Comparison of ENCODE assay signal across 15 cellular contexts in genomic region chr3:120214161-120214560, GRCh38.
DNase-seq lines count a peak whose midpoint lies in the region; ATAC-seq, FAIRE-seq and TF ChIP-seq lines count a peak whose summit lies in the region.
"Had no signal": no experiment of that assay in that cellular context is flagged by ENCODE, and none has a peak within 500 bp of the region (broad histone marks: within the 10 kb centered on the region; RNA-seq: fewer than 3 reads in every experiment).

No MANE protein-coding gene starts in this region.

- WGBS in A549 (ENCODE audit: missing lambda C conversion rate): 67% methylated on average over 4 of the region's 4 CpGs
- 69 to 72% methylated on average over 4 of the region's 4 CpGs for WGBS in thyroid gland, 2 donors

- TF ChIP-seq CTCF in A549 (IDR thresholded peaks at IDR 0.05) (no peak), foreskin keratinocyte (conservative IDR thresholded peaks at IDR 0.05) (no peak), thyroid gland (IDR thresholded peaks at IDR 0.05) (no peak)

- H3K36me3 ChIP-seq in SJCRH30 (no peaks in the 10 kb centered on the region), thyroid gland (no peaks in the 10 kb centered on the region)
- H3K36me3 ChIP-seq: right atrium auricular region had no signal

- no peak for TF ChIP-seq RAD21 in A549 (conservative IDR thresholded peaks at IDR 0.05 in 1 of 2, IDR thresholded peaks at IDR 0.05 in 1 of 2)

- no peak for FAIRE-seq in A549 (lab: Jason Lieb, UNC)
- peak; percentile 72 for FAIRE-seq in H54 (lab: Jason Lieb, UNC)
- FAIRE-seq: D721Med had no signal

- H3K4me2 ChIP-seq in A549: 0 out of 3 replicates have a peak overlapping the region, but pooled peaks have one; percentile 19

- TF ChIP-seq EP300 in A549 (IDR thresholded peaks at IDR 0.05): no peak

- CTCF ChIA-PET in A549 (lab: Yijun Ruan, JAX): interaction anchor here (1.2 kb wide), 1 partner anchor 17 kb away, joined by 3 read pairs; no protein-coding TSS in a partner anchor

- intact Hi-C loops in thyroid gland (cut with DNase I): no loop called here

- H3K4me3 ChIP-seq in A549 (no peak overlapping the region), SJCRH30 (peak overlapping the region; percentile 29), thyroid gland (replicated peaks in 1 of 3) (no peak overlapping the region)
- H3K4me3 ChIP-seq: right atrium auricular region had no signal

- no peak for TF ChIP-seq POLR2A in A549 (IDR thresholded peaks at IDR 0.05; ENCODE audit: low read length)
- no peak for TF ChIP-seq POLR2A in H54 (IDR thresholded peaks at IDR 0.05; ENCODE audit: low read depth, low read length)
- no peak for TF ChIP-seq POLR2A in thyroid gland (IDR thresholded peaks at IDR 0.05)

- POLR2A ChIA-PET in A549 (lab: Yijun Ruan, JAX): no interaction called here

- H3K9me3 ChIP-seq in A549 (no peaks in the 10 kb centered on the region), SJCRH30 (replicated peaks) (no peaks in the 10 kb centered on the region), thyroid gland (no peaks in the 10 kb centered on the region)
- H3K9me3 ChIP-seq: right atrium auricular region had no signal

- H3K27ac ChIP-seq in A549 (no peak overlapping the region), SJCRH30 (peak overlapping the region; percentile 83), foreskin keratinocyte (no peak overlapping the region), thyroid gland (no peak overlapping the region)
- H3K27ac ChIP-seq: right atrium auricular region had no signal

- DNase-seq in A549 (ENCODE audit: low read depth in 1 of 2, low spot score in 1 of 2) (no peak), H54 (ENCODE audit: insufficient read length, low spot score) (no peak), SJCRH30 (peak; percentile 72 to 84), foreskin keratinocyte (peak in 1 of 2 donors; percentile 23), HPDE6-E6E7 (ENCODE audit: extremely low spot score) (no peak), thyroid gland (no peak), A172 (ENCODE audit: low spot score) (no peak)
- DNase-seq: activated CD4-positive, CD25-positive, alpha-beta regulatory T cell; activated CD8-positive, alpha-beta memory T cell treated with anti-CD3 and anti-CD28 coated beads, Interleukin-2, amount 10 ng/mL, durations not matched to agents 7 days and 5 days; effector CD4-positive, alpha-beta T cell; natural killer cell; stimulated activated CD4-positive, alpha-beta T cell treated with anti-CD3 and anti-CD28 coated beads, Interleukin-2, amount 100 ng/mL, for 24 hours had no signal

- H3K27me3 ChIP-seq in SJCRH30: no peaks in the 10 kb centered on the region
- H3K27me3 ChIP-seq in foreskin keratinocyte: no peaks in the 10 kb centered on the region
- no peaks in the 10 kb centered on the region for H3K27me3 ChIP-seq in thyroid gland
- H3K27me3 ChIP-seq: right atrium auricular region had no signal

- peaks cover 11% of the 10 kb centered on the region; the same call in 1 of the 3 replicates for H3K4me1 ChIP-seq in A549
- H3K4me1 ChIP-seq in SJCRH30: peaks cover 22% of the 10 kb centered on the region
- H3K4me1 ChIP-seq in foreskin keratinocyte: peaks cover 7% of the 10 kb centered on the region
- no peaks in the 10 kb centered on the region for H3K4me1 ChIP-seq in thyroid gland
- H3K4me1 ChIP-seq: right atrium auricular region had no signal

- ATAC-seq in A549 (peak in 1 of 2 experiments; percentile 38; a peak in 2 of 6 replicates), foreskin keratinocyte (peak; percentile 70), GM21825 (IDR thresholded peaks at IDR 0.05; ENCODE audit: unreplicated experiment) (no peak)
- ATAC-seq: activated CD8-positive, alpha-beta memory T cell treated with anti-CD3 and anti-CD28 coated beads, Interleukin-2, amount 10 ng/mL, durations not matched to agents 7 days and 5 days; natural killer cell had no signal

TF ChIP-seq in A549, 52 proteins besides CTCF, POLR2A, EP300 and RAD21:
- TF ChIP-seq HEYL (CRISPR knock-in tag; IDR thresholded peaks at IDR 0.05) (no peak), HOXA7 (CRISPR knock-in tag; IDR thresholded peaks at IDR 0.05) (no peak), RCOR1 (IDR thresholded peaks at IDR 0.05; ENCODE audit: low read depth, low read length) (no peak), ZC3H11A (IDR thresholded peaks at IDR 0.05) (no peak), RNF2 (IDR thresholded peaks at IDR 0.05; ENCODE audit: borderline replicate concordance, low read depth) (no peak), PHF8 (IDR thresholded peaks at IDR 0.05; ENCODE audit: borderline replicate concordance, low read depth) (no peak), NFE2L2 (conservative IDR thresholded peaks at IDR 0.05; ENCODE audit: low read length) (no peak), KDM5A (IDR thresholded peaks at IDR 0.05) (no peak), HOXB13 (CRISPR knock-in tag; IDR thresholded peaks at IDR 0.05; ENCODE audit: low read depth) (no peak)

Comparison
In these comparisons a context has a peak if more than half of its experiments do, and no peak if none do; other contexts are left out.
1. DNase-seq: peak in SJCRH30 (2 of 2); none in A549 (0 of 2), H54 (single experiment), HPDE6-E6E7 (single experiment), thyroid gland (0 of 2) and A172 (single experiment).